ENCODE assay signal across 1 cellular context in the genomic region with DNA sequence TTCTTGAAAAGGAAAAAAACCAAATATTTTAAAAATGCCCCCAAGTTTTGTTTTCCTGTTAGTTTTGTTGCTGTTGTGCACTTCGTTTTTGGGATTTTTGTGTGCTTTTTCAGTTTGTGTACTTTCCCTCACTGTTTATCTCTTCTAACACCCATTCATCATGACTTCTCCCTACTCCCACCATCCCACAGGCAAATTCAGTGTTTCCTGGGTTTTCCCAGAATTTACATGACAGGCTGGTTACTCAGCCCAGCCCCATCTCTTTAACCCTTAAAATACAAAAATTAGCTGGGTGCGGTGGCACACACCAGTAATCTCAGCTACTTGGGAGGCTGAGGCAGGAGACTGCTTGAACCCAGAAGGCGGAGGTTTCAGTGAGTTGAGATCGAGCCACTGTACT.
TF ChIP-seq lines count a peak whose summit lies in the region.

No MANE protein-coding gene starts in this region.

TF ChIP-seq in WTC11, 78 proteins besides CTCF, POLR2A, EP300 and RAD21 (continued from another document):
- no peak for TF ChIP-seq NR3C1 (CRISPR knock-in tag; conservative IDR thresholded peaks at IDR 0.05; ENCODE audit: low read depth)
- TF ChIP-seq, protein P1, sequence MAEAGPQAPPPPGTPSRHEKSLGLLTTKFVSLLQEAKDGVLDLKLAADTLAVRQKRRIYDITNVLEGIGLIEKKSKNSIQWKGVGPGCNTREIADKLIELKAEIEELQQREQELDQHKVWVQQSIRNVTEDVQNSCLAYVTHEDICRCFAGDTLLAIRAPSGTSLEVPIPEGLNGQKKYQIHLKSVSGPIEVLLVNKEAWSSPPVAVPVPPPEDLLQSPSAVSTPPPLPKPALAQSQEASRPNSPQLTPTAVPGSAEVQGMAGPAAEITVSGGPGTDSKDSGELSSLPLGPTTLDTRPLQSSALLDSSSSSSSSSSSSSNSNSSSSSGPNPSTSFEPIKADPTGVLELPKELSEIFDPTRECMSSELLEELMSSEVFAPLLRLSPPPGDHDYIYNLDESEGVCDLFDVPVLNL (CRISPR knock-in tag; IDR thresholded peaks at IDR 0.05; ENCODE audit: borderline replicate concordance, low read depth): no peak
- TF ChIP-seq, protein P2, sequence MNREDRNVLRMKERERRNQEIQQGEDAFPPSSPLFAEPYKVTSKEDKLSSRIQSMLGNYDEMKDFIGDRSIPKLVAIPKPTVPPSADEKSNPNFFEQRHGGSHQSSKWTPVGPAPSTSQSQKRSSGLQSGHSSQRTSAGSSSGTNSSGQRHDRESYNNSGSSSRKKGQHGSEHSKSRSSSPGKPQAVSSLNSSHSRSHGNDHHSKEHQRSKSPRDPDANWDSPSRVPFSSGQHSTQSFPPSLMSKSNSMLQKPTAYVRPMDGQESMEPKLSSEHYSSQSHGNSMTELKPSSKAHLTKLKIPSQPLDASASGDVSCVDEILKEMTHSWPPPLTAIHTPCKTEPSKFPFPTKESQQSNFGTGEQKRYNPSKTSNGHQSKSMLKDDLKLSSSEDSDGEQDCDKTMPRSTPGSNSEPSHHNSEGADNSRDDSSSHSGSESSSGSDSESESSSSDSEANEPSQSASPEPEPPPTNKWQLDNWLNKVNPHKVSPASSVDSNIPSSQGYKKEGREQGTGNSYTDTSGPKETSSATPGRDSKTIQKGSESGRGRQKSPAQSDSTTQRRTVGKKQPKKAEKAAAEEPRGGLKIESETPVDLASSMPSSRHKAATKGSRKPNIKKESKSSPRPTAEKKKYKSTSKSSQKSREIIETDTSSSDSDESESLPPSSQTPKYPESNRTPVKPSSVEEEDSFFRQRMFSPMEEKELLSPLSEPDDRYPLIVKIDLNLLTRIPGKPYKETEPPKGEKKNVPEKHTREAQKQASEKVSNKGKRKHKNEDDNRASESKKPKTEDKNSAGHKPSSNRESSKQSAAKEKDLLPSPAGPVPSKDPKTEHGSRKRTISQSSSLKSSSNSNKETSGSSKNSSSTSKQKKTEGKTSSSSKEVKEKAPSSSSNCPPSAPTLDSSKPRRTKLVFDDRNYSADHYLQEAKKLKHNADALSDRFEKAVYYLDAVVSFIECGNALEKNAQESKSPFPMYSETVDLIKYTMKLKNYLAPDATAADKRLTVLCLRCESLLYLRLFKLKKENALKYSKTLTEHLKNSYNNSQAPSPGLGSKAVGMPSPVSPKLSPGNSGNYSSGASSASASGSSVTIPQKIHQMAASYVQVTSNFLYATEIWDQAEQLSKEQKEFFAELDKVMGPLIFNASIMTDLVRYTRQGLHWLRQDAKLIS (CRISPR knock-in tag; IDR thresholded peaks at IDR 0.05; ENCODE audit: borderline replicate concordance): no peak
- TF ChIP-seq GABPB1 (CRISPR knock-in tag; IDR thresholded peaks at IDR 0.05): no peak
- TF ChIP-seq SP1 (CRISPR knock-in tag; conservative IDR thresholded peaks at IDR 0.05): no peak
- TF ChIP-seq CREB1 (CRISPR knock-in tag; IDR thresholded peaks at IDR 0.05): no peak
- TF ChIP-seq, protein P3, sequence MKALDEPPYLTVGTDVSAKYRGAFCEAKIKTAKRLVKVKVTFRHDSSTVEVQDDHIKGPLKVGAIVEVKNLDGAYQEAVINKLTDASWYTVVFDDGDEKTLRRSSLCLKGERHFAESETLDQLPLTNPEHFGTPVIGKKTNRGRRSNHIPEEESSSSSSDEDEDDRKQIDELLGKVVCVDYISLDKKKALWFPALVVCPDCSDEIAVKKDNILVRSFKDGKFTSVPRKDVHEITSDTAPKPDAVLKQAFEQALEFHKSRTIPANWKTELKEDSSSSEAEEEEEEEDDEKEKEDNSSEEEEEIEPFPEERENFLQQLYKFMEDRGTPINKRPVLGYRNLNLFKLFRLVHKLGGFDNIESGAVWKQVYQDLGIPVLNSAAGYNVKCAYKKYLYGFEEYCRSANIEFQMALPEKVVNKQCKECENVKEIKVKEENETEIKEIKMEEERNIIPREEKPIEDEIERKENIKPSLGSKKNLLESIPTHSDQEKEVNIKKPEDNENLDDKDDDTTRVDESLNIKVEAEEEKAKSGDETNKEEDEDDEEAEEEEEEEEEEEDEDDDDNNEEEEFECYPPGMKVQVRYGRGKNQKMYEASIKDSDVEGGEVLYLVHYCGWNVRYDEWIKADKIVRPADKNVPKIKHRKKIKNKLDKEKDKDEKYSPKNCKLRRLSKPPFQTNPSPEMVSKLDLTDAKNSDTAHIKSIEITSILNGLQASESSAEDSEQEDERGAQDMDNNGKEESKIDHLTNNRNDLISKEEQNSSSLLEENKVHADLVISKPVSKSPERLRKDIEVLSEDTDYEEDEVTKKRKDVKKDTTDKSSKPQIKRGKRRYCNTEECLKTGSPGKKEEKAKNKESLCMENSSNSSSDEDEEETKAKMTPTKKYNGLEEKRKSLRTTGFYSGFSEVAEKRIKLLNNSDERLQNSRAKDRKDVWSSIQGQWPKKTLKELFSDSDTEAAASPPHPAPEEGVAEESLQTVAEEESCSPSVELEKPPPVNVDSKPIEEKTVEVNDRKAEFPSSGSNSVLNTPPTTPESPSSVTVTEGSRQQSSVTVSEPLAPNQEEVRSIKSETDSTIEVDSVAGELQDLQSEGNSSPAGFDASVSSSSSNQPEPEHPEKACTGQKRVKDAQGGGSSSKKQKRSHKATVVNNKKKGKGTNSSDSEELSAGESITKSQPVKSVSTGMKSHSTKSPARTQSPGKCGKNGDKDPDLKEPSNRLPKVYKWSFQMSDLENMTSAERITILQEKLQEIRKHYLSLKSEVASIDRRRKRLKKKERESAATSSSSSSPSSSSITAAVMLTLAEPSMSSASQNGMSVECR (CRISPR knock-in tag; IDR thresholded peaks at IDR 0.05; ENCODE audit: borderline replicate concordance): no peak
- no peak for TF ChIP-seq NFE2L1 (CRISPR knock-in tag; IDR thresholded peaks at IDR 0.05)
- no peak for TF ChIP-seq RELA (CRISPR knock-in tag; IDR thresholded peaks at IDR 0.05; ENCODE audit: borderline replicate concordance)
- TF ChIP-seq, protein P4, sequence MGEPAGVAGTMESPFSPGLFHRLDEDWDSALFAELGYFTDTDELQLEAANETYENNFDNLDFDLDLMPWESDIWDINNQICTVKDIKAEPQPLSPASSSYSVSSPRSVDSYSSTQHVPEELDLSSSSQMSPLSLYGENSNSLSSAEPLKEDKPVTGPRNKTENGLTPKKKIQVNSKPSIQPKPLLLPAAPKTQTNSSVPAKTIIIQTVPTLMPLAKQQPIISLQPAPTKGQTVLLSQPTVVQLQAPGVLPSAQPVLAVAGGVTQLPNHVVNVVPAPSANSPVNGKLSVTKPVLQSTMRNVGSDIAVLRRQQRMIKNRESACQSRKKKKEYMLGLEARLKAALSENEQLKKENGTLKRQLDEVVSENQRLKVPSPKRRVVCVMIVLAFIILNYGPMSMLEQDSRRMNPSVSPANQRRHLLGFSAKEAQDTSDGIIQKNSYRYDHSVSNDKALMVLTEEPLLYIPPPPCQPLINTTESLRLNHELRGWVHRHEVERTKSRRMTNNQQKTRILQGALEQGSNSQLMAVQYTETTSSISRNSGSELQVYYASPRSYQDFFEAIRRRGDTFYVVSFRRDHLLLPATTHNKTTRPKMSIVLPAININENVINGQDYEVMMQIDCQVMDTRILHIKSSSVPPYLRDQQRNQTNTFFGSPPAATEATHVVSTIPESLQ (CRISPR knock-in tag; IDR thresholded peaks at IDR 0.05): no peak
- no peak for TF ChIP-seq SOX15 (CRISPR knock-in tag; IDR thresholded peaks at IDR 0.05)
- no peak for TF ChIP-seq ETV6 (CRISPR knock-in tag; IDR thresholded peaks at IDR 0.05)
- TF ChIP-seq, protein P5, sequence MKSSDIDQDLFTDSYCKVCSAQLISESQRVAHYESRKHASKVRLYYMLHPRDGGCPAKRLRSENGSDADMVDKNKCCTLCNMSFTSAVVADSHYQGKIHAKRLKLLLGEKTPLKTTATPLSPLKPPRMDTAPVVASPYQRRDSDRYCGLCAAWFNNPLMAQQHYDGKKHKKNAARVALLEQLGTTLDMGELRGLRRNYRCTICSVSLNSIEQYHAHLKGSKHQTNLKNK (CRISPR knock-in tag; IDR thresholded peaks at IDR 0.05): no peak
